2 cellular contexts compared by ENCODE assay signal in the genomic region with DNA sequence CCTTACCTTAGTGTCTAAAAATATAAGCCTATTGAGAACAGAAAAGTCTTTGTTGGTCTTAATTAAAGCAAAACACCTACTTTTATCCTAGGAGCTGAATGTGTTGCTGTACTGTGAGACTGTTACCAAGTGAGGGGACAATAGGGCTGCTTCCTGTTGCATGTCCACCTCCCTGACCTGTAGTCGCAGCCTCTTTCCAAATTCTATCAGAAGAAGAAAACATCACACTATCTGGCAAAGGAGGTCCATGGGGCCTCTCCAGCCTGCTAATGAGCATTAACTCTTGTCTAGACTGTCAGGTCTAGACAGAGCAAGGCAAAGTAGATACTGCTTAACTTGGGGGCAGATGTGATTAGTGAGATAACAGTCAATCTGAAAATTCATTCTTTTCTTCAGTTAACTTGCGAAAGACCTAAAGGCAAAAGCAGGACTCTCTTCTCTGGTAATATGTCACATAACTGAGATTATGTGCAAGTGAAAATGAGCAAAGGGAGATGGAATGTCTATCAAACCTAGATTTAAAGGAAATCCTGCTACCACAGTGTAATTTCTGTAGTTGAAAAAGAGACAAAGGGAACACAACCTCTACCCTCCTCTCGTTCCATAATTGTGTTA.
TF ChIP-seq lines count a peak whose summit lies in the region.

No MANE protein-coding gene starts in this region.

TF ChIP-seq in SK-N-SH, 30 proteins besides CTCF, POLR2A, EP300 and RAD21:
- no peak for TF ChIP-seq FOXM1 (IDR thresholded peaks at IDR 0.05; ENCODE audit: low read depth)
- TF ChIP-seq NRF1 (IDR thresholded peaks at IDR 0.05; ENCODE audit: low read depth, low read length): no peak
- no peak for TF ChIP-seq JUND (IDR thresholded peaks at IDR 0.05)
- TF ChIP-seq, protein P1, sequence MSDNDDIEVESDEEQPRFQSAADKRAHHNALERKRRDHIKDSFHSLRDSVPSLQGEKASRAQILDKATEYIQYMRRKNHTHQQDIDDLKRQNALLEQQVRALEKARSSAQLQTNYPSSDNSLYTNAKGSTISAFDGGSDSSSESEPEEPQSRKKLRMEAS (IDR thresholded peaks at IDR 0.05; ENCODE audit: low read depth): no peak
- TF ChIP-seq ELF1 (IDR thresholded peaks at IDR 0.05): no peak
- TF ChIP-seq, protein P2, sequence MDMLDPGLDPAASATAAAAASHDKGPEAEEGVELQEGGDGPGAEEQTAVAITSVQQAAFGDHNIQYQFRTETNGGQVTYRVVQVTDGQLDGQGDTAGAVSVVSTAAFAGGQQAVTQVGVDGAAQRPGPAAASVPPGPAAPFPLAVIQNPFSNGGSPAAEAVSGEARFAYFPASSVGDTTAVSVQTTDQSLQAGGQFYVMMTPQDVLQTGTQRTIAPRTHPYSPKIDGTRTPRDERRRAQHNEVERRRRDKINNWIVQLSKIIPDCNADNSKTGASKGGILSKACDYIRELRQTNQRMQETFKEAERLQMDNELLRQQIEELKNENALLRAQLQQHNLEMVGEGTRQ (IDR thresholded peaks at IDR 0.05; ENCODE audit: borderline replicate concordance, low read depth, low read length): no peak
- TF ChIP-seq FOSL2 (IDR thresholded peaks at IDR 0.05; ENCODE audit: borderline replicate concordance, low read depth): no peak

TF ChIP-seq in endothelial cell of umbilical vein, 7 proteins besides CTCF, POLR2A, EP300 and RAD21:
- TF ChIP-seq, protein P1 (IDR thresholded peaks at IDR 0.05; ENCODE audit: insufficient read depth, insufficient read length): no peak
- TF ChIP-seq GATA2 (IDR thresholded peaks at IDR 0.05; ENCODE audit: insufficient read depth, insufficient read length, low read depth, low read length) (no peak), FOS (IDR thresholded peaks at IDR 0.05; ENCODE audit: borderline replicate concordance, insufficient read depth, low read length) (no peak), EZH2 (IDR thresholded peaks at IDR 0.05; ENCODE audit: borderline replicate concordance, low read depth, low read length, severe bottlenecking) (no peak), MYC (IDR thresholded peaks at IDR 0.05; ENCODE audit: low read depth, low read length) (no peak), JUN (IDR thresholded peaks at IDR 0.05; ENCODE audit: borderline replicate concordance, insufficient read depth, insufficient read length, low read depth) (no peak), POLR2AphosphoS5 (IDR thresholded peaks at IDR 0.05; ENCODE audit: insufficient read depth, low read depth, low read length) (no peak)
